In genomic region chr5:172764861-172765765, GRCh38 we compare ENCODE assay signal across 8 cellular contexts. TPM values are rescaled to one million over a fixed set of nuclear protein-coding genes. Genes with fewer than 3 reads are reported as not detected.
DNase-seq lines count a peak whose midpoint lies in the region; TF ChIP-seq lines count a peak whose summit lies in the region.

No MANE protein-coding gene starts in this region.

- TF ChIP-seq CTCF in HFFc6 (IDR thresholded peaks at IDR 0.05): no peak

- CTCF ChIA-PET in activated naive CD4-positive, alpha-beta T cell treated with anti-CD3 and anti-CD28 coated beads, Interleukin-2, amount 10 ng/mL, durations not matched to agents 7 days and 5 days (lab: Charles Lee): interaction anchor here (0.8 to 2.1 kb wide), 8 partner anchors 9 to 168 kb away, joined by 3 to 10 read pairs (median 4); no protein-coding TSS in a partner anchor

- H3K27me3 Mint-ChIP-seq in HFFc6 (ENCODE audit: insufficient read depth): peaks cover 74% of the 10 kb centered on the region
- peaks cover 7% of the 10 kb centered on the region for H3K27me3 Mint-ChIP-seq in activated naive CD4-positive, alpha-beta T cell treated with anti-CD3 and anti-CD28 coated beads, Interleukin-2, amount 10 ng/mL, durations not matched to agents 7 days and 5 days

- peak; percentile 99 for DNase-seq in GM04504 (ENCODE audit: low read depth)
- DNase-seq in HFFc6: peak; percentile 100
- DNase-seq in NAMALWA (ENCODE audit: low spot score): peak; percentile 99
- peak; percentile 86 for DNase-seq in SK-MEL-5 (ENCODE audit: low read depth, low spot score)
- peak; percentile 98 for DNase-seq in activated naive CD4-positive, alpha-beta T cell treated with anti-CD3 and anti-CD28 coated beads, Interleukin-2, amount 10 ng/mL, durations not matched to agents 7 days and 5 days
- DNase-seq in germinal center (ENCODE audit: low spot score): peak; percentile 93
- peak; percentile 99 for DNase-seq in non-pigmented ciliary epithelial cell (ENCODE audit: low read depth)
- DNase-seq in superior temporal gyrus (ENCODE audit: extremely low spot score): peak; percentile 98

- peaks cover 47% of the 10 kb centered on the region for H3K4me1 Mint-ChIP-seq in HFFc6 (ENCODE audit: low read depth)
- peaks cover 47% of the 10 kb centered on the region for H3K4me1 Mint-ChIP-seq in activated naive CD4-positive, alpha-beta T cell treated with anti-CD3 and anti-CD28 coated beads, Interleukin-2, amount 10 ng/mL, durations not matched to agents 7 days and 5 days

- peak overlapping the region; percentile 99 for H3K27ac Mint-ChIP-seq in HFFc6
- H3K27ac Mint-ChIP-seq in activated naive CD4-positive, alpha-beta T cell treated with anti-CD3 and anti-CD28 coated beads, Interleukin-2, amount 10 ng/mL, durations not matched to agents 7 days and 5 days: peak overlapping the region; percentile 85

- peaks cover 59% of the 10 kb centered on the region for H3K9me3 Mint-ChIP-seq in HFFc6
- no peaks in the 10 kb centered on the region for H3K9me3 Mint-ChIP-seq in activated naive CD4-positive, alpha-beta T cell treated with anti-CD3 and anti-CD28 coated beads, Interleukin-2, amount 10 ng/mL, durations not matched to agents 7 days and 5 days

- peak overlapping the region; percentile 99 for H3K4me3 Mint-ChIP-seq in HFFc6
- peak overlapping the region; percentile 69 for H3K4me3 Mint-ChIP-seq in activated naive CD4-positive, alpha-beta T cell treated with anti-CD3 and anti-CD28 coated beads, Interleukin-2, amount 10 ng/mL, durations not matched to agents 7 days and 5 days

- in situ Hi-C loops in SK-MEL-5 (cut with HindIII; ENCODE audit: low pct_unique_long_range_greater_than_20kb, low sequenced_read_pairs): no loop called here

- H3K36me3 Mint-ChIP-seq in HFFc6 (ENCODE audit: low read depth): peaks cover 55% of the 10 kb centered on the region
- peaks cover 14% of the 10 kb centered on the region for H3K36me3 Mint-ChIP-seq in activated naive CD4-positive, alpha-beta T cell treated with anti-CD3 and anti-CD28 coated beads, Interleukin-2, amount 10 ng/mL, durations not matched to agents 7 days and 5 days

RNA-seq across cellular contexts. Expression of gene DUSP1, which starts 5.9 kb away (rescaled TPM):
- total RNA-seq in HFFc6 (2021; fragmentation: NEBNext Ultra II Directional; extraction: Animal tissue kit (Norgen Biotek cat#: 25700)): 100 to 1,000 TPM; 213 to 319 (median 307) TPM
- 10.9 and 11.3 TPM in 2 replicates for total RNA-seq in SK-MEL-5 (2014; rRNA removed; shearing (Covaris generic))
- polyA plus RNA-seq in SK-MEL-5 (2015; cell fraction: cytosol; rRNA removed): 10.7 and 11.3 TPM in 2 replicates
- 16.0 and 19.7 TPM in 2 replicates for polyA plus RNA-seq in SK-MEL-5 (2015; cell fraction: nucleus; rRNA removed)

Comparison
In these comparisons a context has a peak if more than half of its experiments do, and no peak if none do; other contexts are left out.
1. Peak in every context shown above with its lines: DNase-seq.
2. RNA of gene DUSP1, which starts 5.9 kb away (total RNA-seq): 213 to 319 TPM in HFFc6; 10.9 to 11.3 TPM in SK-MEL-5; every median in the first group is over 10 times any median in the second.